Comparison of ENCODE assay signal across 9 cellular contexts in genomic region chr2:156430236-156430977, GRCh38. TPM values are rescaled to one million over a fixed set of nuclear protein-coding genes. Genes with fewer than 3 reads are reported as not detected.
DNase-seq lines count a peak whose midpoint lies in the region; ATAC-seq and TF ChIP-seq lines count a peak whose summit lies in the region.
"Had no signal": no experiment of that assay in that cellular context is flagged by ENCODE, and none has a peak within 500 bp of the region (broad histone marks: within the 10 kb centered on the region; RNA-seq: fewer than 3 reads in every experiment).

No MANE protein-coding gene starts in this region.

- in situ Hi-C loops in GM13977 (cut with MboI; ENCODE audit: low pct_unique_long_range_greater_than_20kb, low sequenced_read_pairs, unreplicated experiment): no loop called here

- no peaks in the 10 kb centered on the region for H3K36me3 Mint-ChIP-seq in GM23338 (ENCODE audit: low read depth)
- no peaks in the 10 kb centered on the region for H3K36me3 Mint-ChIP-seq in naive thymus-derived CD8-positive, alpha-beta T cell
- H3K36me3 Mint-ChIP-seq: activated naive CD8-positive, alpha-beta T cell treated with anti-CD3 and anti-CD28 coated beads, Interleukin-2, amount 10 ng/mL, durations not matched to agents 7 days and 5 days had no signal

- H3K27me3 ChIP-seq in GM23338 (ENCODE audit: insufficient read depth) (no peaks in the 10 kb centered on the region), foreskin keratinocyte (no peaks in the 10 kb centered on the region)

- no peaks in the 10 kb centered on the region for H3K79me2 ChIP-seq in GM23338 (replicated peaks; ENCODE audit: insufficient read depth)

- no peaks in the 10 kb centered on the region for H4K20me1 ChIP-seq in GM23338 (replicated peaks; ENCODE audit: insufficient read depth)

- DNase-seq in GM23338 (ENCODE audit: low spot score) (no peak), MV-4-11 (lab: John Stamatoyannopoulos, UW) (peak; percentile 37), foreskin keratinocyte (no peak), nucleus accumbens (lab: John Stamatoyannopoulos, UW) (no peak), UCSD-AML1 (lab: John Stamatoyannopoulos, UW; ENCODE audit: unreplicated experiment) (no peak), GM13977 (ENCODE audit: low spot score) (no peak)
- no peak for DNase-seq in naive thymus-derived CD8-positive, alpha-beta T cell
- DNase-seq: activated naive CD8-positive, alpha-beta T cell treated with anti-CD3 and anti-CD28 coated beads, Interleukin-2, amount 10 ng/mL, durations not matched to agents 7 days and 5 days had no signal

- no peaks in the 10 kb centered on the region for H3K9me3 Mint-ChIP-seq in GM23338
- no peaks in the 10 kb centered on the region for H3K9me3 Mint-ChIP-seq in naive thymus-derived CD8-positive, alpha-beta T cell
- H3K9me3 Mint-ChIP-seq: activated naive CD8-positive, alpha-beta T cell treated with anti-CD3 and anti-CD28 coated beads, Interleukin-2, amount 10 ng/mL, durations not matched to agents 7 days and 5 days had no signal

- no peak overlapping the region for H3K4me3 Mint-ChIP-seq in GM23338
- H3K4me3 Mint-ChIP-seq in naive thymus-derived CD8-positive, alpha-beta T cell: no peak overlapping the region
- H3K4me3 Mint-ChIP-seq: activated naive CD8-positive, alpha-beta T cell treated with anti-CD3 and anti-CD28 coated beads, Interleukin-2, amount 10 ng/mL, durations not matched to agents 7 days and 5 days had no signal

- H3K27me3 Mint-ChIP-seq in GM23338 (ENCODE audit: insufficient read depth, low read depth, poor library complexity): peaks cover 2% of the 10 kb centered on the region
- H3K27me3 Mint-ChIP-seq in naive thymus-derived CD8-positive, alpha-beta T cell: peaks cover 0 to 7% (median 0%) of the 10 kb centered on the region in 5 donors

- peaks cover 28% of the 10 kb centered on the region for H3K4me1 Mint-ChIP-seq in GM23338
- peaks cover 0 to 12% (median 1%) of the 10 kb centered on the region in 4 donors for H3K4me1 Mint-ChIP-seq in naive thymus-derived CD8-positive, alpha-beta T cell

- ATAC-seq in GM18498 (IDR thresholded peaks at IDR 0.05; ENCODE audit: unreplicated experiment) (peak; percentile 27), GM23338 (no peak), foreskin keratinocyte (no peak)
- ATAC-seq in naive thymus-derived CD8-positive, alpha-beta T cell: no peak

- TF ChIP-seq CTCF in GM23338 (conservative IDR thresholded peaks at IDR 0.05; ENCODE audit: low read depth in 2 of 2) (no peak), foreskin keratinocyte (conservative IDR thresholded peaks at IDR 0.05) (no peak), GM13977 (IDR thresholded peaks at IDR 0.05; ENCODE audit: extremely low read depth, insufficient read depth, missing control alignments) (no peak)

- H3K4me1 ChIP-seq in GM23338 (ENCODE audit: insufficient read depth): peaks cover 13% of the 10 kb centered on the region
- H3K4me1 ChIP-seq in foreskin keratinocyte: peaks cover 9% of the 10 kb centered on the region

- H3F3A ChIP-seq in GM23338 (replicated peaks; ENCODE audit: low read depth): no peaks in the 10 kb centered on the region

- H3K27ac Mint-ChIP-seq in GM23338: peak overlapping the region; percentile 87
- peak overlapping the region in 1 of 10 donors; percentile 26 for H3K27ac Mint-ChIP-seq in naive thymus-derived CD8-positive, alpha-beta T cell
- H3K27ac Mint-ChIP-seq: activated naive CD8-positive, alpha-beta T cell treated with anti-CD3 and anti-CD28 coated beads, Interleukin-2, amount 10 ng/mL, durations not matched to agents 7 days and 5 days had no signal

- no peak overlapping the region for H3K4me2 ChIP-seq in GM23338

- H3K4me3 ChIP-seq in GM23338: no peak overlapping the region

- H3K36me3 ChIP-seq in GM23338 (ENCODE audit: insufficient read depth): no peaks in the 10 kb centered on the region

- POLR2A ChIA-PET in naive thymus-derived CD8-positive, alpha-beta T cell (lab: Charles Lee): no interaction called here

- H3K27ac ChIP-seq in GM23338 (ENCODE audit: low read depth) (no peak overlapping the region), foreskin keratinocyte (peak overlapping the region; percentile 51)

- H2AFZ ChIP-seq in GM23338: peak overlapping the region; percentile 16; the same call in 1 of the 2 replicates

- peaks cover 4% of the 10 kb centered on the region; the same call in 1 of the 2 replicates for H3K9me2 ChIP-seq in GM23338 (ENCODE audit: insufficient read depth)

TF ChIP-seq in GM23338, 12 proteins besides CTCF, POLR2A, EP300 and RAD21:
- TF ChIP-seq, protein P1, sequence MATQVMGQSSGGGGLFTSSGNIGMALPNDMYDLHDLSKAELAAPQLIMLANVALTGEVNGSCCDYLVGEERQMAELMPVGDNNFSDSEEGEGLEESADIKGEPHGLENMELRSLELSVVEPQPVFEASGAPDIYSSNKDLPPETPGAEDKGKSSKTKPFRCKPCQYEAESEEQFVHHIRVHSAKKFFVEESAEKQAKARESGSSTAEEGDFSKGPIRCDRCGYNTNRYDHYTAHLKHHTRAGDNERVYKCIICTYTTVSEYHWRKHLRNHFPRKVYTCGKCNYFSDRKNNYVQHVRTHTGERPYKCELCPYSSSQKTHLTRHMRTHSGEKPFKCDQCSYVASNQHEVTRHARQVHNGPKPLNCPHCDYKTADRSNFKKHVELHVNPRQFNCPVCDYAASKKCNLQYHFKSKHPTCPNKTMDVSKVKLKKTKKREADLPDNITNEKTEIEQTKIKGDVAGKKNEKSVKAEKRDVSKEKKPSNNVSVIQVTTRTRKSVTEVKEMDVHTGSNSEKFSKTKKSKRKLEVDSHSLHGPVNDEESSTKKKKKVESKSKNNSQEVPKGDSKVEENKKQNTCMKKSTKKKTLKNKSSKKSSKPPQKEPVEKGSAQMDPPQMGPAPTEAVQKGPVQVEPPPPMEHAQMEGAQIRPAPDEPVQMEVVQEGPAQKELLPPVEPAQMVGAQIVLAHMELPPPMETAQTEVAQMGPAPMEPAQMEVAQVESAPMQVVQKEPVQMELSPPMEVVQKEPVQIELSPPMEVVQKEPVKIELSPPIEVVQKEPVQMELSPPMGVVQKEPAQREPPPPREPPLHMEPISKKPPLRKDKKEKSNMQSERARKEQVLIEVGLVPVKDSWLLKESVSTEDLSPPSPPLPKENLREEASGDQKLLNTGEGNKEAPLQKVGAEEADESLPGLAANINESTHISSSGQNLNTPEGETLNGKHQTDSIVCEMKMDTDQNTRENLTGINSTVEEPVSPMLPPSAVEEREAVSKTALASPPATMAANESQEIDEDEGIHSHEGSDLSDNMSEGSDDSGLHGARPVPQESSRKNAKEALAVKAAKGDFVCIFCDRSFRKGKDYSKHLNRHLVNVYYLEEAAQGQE (IDR thresholded peaks at IDR 0.05; ENCODE audit: unreplicated experiment): no peak
- TF ChIP-seq CREB1 (CRISPR knock-in tag; IDR thresholded peaks at IDR 0.05; ENCODE audit: low read depth): no peak
- no peak for TF ChIP-seq EZH2 (IDR thresholded peaks at IDR 0.05; ENCODE audit: low read depth, unreplicated experiment)
- TF ChIP-seq, protein P2, sequence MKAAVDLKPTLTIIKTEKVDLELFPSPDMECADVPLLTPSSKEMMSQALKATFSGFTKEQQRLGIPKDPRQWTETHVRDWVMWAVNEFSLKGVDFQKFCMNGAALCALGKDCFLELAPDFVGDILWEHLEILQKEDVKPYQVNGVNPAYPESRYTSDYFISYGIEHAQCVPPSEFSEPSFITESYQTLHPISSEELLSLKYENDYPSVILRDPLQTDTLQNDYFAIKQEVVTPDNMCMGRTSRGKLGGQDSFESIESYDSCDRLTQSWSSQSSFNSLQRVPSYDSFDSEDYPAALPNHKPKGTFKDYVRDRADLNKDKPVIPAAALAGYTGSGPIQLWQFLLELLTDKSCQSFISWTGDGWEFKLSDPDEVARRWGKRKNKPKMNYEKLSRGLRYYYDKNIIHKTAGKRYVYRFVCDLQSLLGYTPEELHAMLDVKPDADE (IDR thresholded peaks at IDR 0.05): no peak
- TF ChIP-seq NANOG (IDR thresholded peaks at IDR 0.05; ENCODE audit: borderline replicate concordance): no peak
- no peak for TF ChIP-seq JUNB (IDR thresholded peaks at IDR 0.05; ENCODE audit: unreplicated experiment)

RNA-seq across cellular contexts. Expression of gene GPD2, which starts 5.8 kb away (rescaled TPM):
- total RNA-seq in GM23338 (2014; rRNA removed; shearing (Covaris generic)): 67.4 and 83.2 TPM in 2 replicates
- polyA plus RNA-seq in GM23338 (2016; fragmentation: Nextera tagmentation; extraction: Ambion mirVana) (7.6 and 9.4 TPM in 2 replicates), foreskin keratinocyte (7.4 and 11.6 TPM in 2 replicates)
- total RNA-seq in foreskin keratinocyte: 55.8 and 66.5 TPM in 2 replicates
- 10 to 100 TPM in 1 of 2 experiments, 1 to 10 TPM in 1; 7.3 to 10.2 TPM for total RNA-seq in naive thymus-derived CD8-positive, alpha-beta T cell
- polyA plus RNA-seq in naive thymus-derived CD8-positive, alpha-beta T cell: 1 to 10 TPM; 3.0 to 4.0 (median 3.9) TPM
